In genomic region chr11:17048491-17048890, GRCh38 we compare ENCODE assay signal across 7 cellular contexts. TPM values are rescaled to one million over a fixed set of nuclear protein-coding genes. Genes with fewer than 3 reads are reported as not detected.
DNase-seq lines count a peak whose midpoint lies in the region; ATAC-seq, FAIRE-seq and TF ChIP-seq lines count a peak whose summit lies in the region.
"Not testable (repeated sequence)": the region's sequence is repeated elsewhere in the genome, so short reads cannot be mapped to it uniquely, and the experiment has no call there.

No MANE protein-coding gene starts in this region.

- DNase-seq in A549 (ENCODE audit: low read depth in 1 of 2, low spot score in 1 of 2); left lobe of liver (ENCODE audit: low spot score): not testable (repeated sequence)
- DNase-seq in Calu3 = peak; percentile 49
- peak; percentile 26 for DNase-seq in NCI-H69 (lab: John Stamatoyannopoulos, UW)
- peak; percentile 15 for DNase-seq in hepatocyte (ENCODE audit: low spot score)
- peak; percentile 50 for DNase-seq in mucosa of gallbladder (ENCODE audit: low spot score)
- DNase-seq in renal cortical epithelial cell (ENCODE audit: low read depth) = peak; percentile 90

- WGBS in A549 (ENCODE audit: missing lambda C conversion rate) = 11% methylated on average over 4 of the region's 4 CpGs
- WGBS in hepatocyte (ENCODE audit: low lambda C conversion rate, missing lambda C conversion rate) = 75% methylated on average over 3 of the region's 4 CpGs

- H3K4me3 ChIP-seq in A549, hepatocyte: not testable (repeated sequence)

- not testable (repeated sequence) for TF ChIP-seq CTCF in A549 (IDR thresholded peaks at IDR 0.05); Calu3 (IDR thresholded peaks at IDR 0.05; ENCODE audit: unreplicated experiment); hepatocyte (IDR thresholded peaks at IDR 0.05; ENCODE audit: poor library complexity)

- FAIRE-seq in A549 (lab: Jason Lieb, UNC) = not testable (repeated sequence)

- H3K79me2 ChIP-seq in hepatocyte = not testable (repeated sequence)

- H2AFZ ChIP-seq in hepatocyte = not testable (repeated sequence)

- H3K4me1 ChIP-seq in A549 = peaks cover 15% of the 10 kb centered on the region
- H3K4me1 ChIP-seq in hepatocyte (ENCODE audit: insufficient read depth) = not testable (repeated sequence)

- CTCF ChIA-PET in A549 (lab: Yijun Ruan, JAX) = not testable (repeated sequence)
- CTCF ChIA-PET in Calu3 (lab: Charles Lee) = interaction anchor here (0.6 to 0.9 kb wide), 2 partner anchors 51 to 130 kb away, joined by 3 read pairs; no protein-coding TSS in a partner anchor

- POLR2A ChIA-PET in A549 (lab: Yijun Ruan, JAX) = not testable (repeated sequence)

- H3K36me3 Mint-ChIP-seq in Calu3 (ENCODE audit: insufficient read depth, unreplicated experiment) = peaks cover 16% of the 10 kb centered on the region

- not testable (repeated sequence) for H3K9me3 ChIP-seq in A549; hepatocyte (ENCODE audit: low read depth)

- H3K4me2 ChIP-seq in A549 = peak overlapping the region; percentile 60
- peak overlapping the region; percentile 60 for H3K4me2 ChIP-seq in hepatocyte

- H3K27ac ChIP-seq in A549 = peak overlapping the region in 1 of 2 experiments; percentile 52; a peak in 1 of 6 replicates
- peak overlapping the region; percentile 72 for H3K27ac ChIP-seq in hepatocyte

- H3K27ac Mint-ChIP-seq in Calu3 (ENCODE audit: unreplicated experiment) = peak overlapping the region; percentile 94

- not testable (repeated sequence) for TF ChIP-seq RAD21 in A549 (conservative IDR thresholded peaks at IDR 0.05 in 1 of 2, IDR thresholded peaks at IDR 0.05 in 1 of 2)

- H3K9me3 Mint-ChIP-seq in Calu3 (ENCODE audit: low read depth, unreplicated experiment) = not testable (repeated sequence)

- H4K20me1 ChIP-seq in hepatocyte (ENCODE audit: insufficient read depth, poor library complexity, severe bottlenecking) = not testable (repeated sequence)

- TF ChIP-seq EP300 in A549 (IDR thresholded peaks at IDR 0.05) = not testable (repeated sequence)

- ATAC-seq in A549 = not testable (repeated sequence)
- peak; percentile 31 for ATAC-seq in left lobe of liver

- not testable (repeated sequence) for H3K36me3 ChIP-seq in hepatocyte (replicated peaks; ENCODE audit: insufficient read depth, low read depth)

- peak overlapping the region; percentile 55 for H3K4me3 Mint-ChIP-seq in Calu3 (ENCODE audit: low read depth, unreplicated experiment)

- not testable (repeated sequence) for BruUV-seq in Calu3 (replicated peaks; lab: Mats Ljungman, UMichigan)

- intact Hi-C loops in Calu3 (cut with micrococcal nuclease; ENCODE audit: unreplicated experiment) = not testable (repeated sequence)

- not testable (repeated sequence) for H3K9me2 ChIP-seq in hepatocyte (replicated peaks; ENCODE audit: insufficient read depth)

- H3K27me3 Mint-ChIP-seq in Calu3 (ENCODE audit: unreplicated experiment) = not testable (repeated sequence)

- not testable (repeated sequence) for TF ChIP-seq POLR2A in A549 (IDR thresholded peaks at IDR 0.05; ENCODE audit: low read length)

- not testable (repeated sequence) for H3K27me3 ChIP-seq in hepatocyte

- H3K4me1 Mint-ChIP-seq in Calu3 (ENCODE audit: low read depth, unreplicated experiment) = peaks cover 45% of the 10 kb centered on the region

RNA-seq across cellular contexts. Expression of gene RPS13, which starts 29.0 kb away (rescaled TPM):
- 943 and 1,343 TPM in 2 replicates for polyA plus RNA-seq in A549 (2011; rRNA removed)
- polyA plus RNA-seq in A549 (2012; cell fraction: cytosol; rRNA removed) = 759 and 944 TPM in 2 replicates
- 318 and 521 TPM in 2 replicates for polyA plus RNA-seq in A549 (2012; cell fraction: nucleus; rRNA removed)
- polyA plus RNA-seq in A549 (2017; fragmentation: RNase III; extraction: RNeasy Plus Mini Kit Qiagen cat#74134 plus additional on column Dnase treatment) = 2,084 to 2,209 TPM (median 2,182 TPM) in 3 replicates
- 474 and 636 TPM in 2 replicates for polyA minus RNA-seq in A549 (2011; rRNA and poly(A)+ RNA removed)
- 711 and 742 TPM in 2 replicates for total RNA-seq in Calu3 (2022)
- 1,042 and 1,135 TPM in 2 replicates for total RNA-seq in hepatocyte
- 567 and 644 TPM in 2 replicates for polyA plus RNA-seq in hepatocyte
- 272 TPM for total RNA-seq in left lobe of liver
- 703 TPM for total RNA-seq in mucosa of gallbladder
- 444 and 900 TPM in 2 replicates for total RNA-seq in renal cortical epithelial cell

RNA-seq across cellular contexts. Expression of gene PLEKHA7, which starts 34.3 kb away (rescaled TPM):
- polyA plus RNA-seq in A549 (2011; rRNA removed) = 8.7 and 15.3 TPM in 2 replicates
- polyA plus RNA-seq in A549 (2012; cell fraction: cytosol; rRNA removed) = 9.6 and 12.8 TPM in 2 replicates
- polyA plus RNA-seq in A549 (2012; cell fraction: nucleus; rRNA removed) = 38.1 and 47.3 TPM in 2 replicates
- polyA plus RNA-seq in A549 (2017; fragmentation: RNase III; extraction: RNeasy Plus Mini Kit Qiagen cat#74134 plus additional on column Dnase treatment) = 12.8 to 13.9 TPM (median 13.8 TPM) in 3 replicates
- polyA minus RNA-seq in A549 (2011; rRNA and poly(A)+ RNA removed) = 10.0 and 12.1 TPM in 2 replicates
- 138 and 167 TPM in 2 replicates for total RNA-seq in Calu3 (2022)
- total RNA-seq in hepatocyte = 25.4 and 35.6 TPM in 2 replicates
- 16.7 and 18.2 TPM in 2 replicates for polyA plus RNA-seq in hepatocyte
- 25.8 TPM for total RNA-seq in left lobe of liver
- total RNA-seq in mucosa of gallbladder = 60.9 TPM
- total RNA-seq in renal cortical epithelial cell = 6.4 and 22.2 TPM in 2 replicates
